10 cellular contexts compared by ENCODE assay signal in genomic region chr16:64416232-64417010, GRCh38.
DNase-seq lines count a peak whose midpoint lies in the region; ATAC-seq, FAIRE-seq and TF ChIP-seq lines count a peak whose summit lies in the region.
"Had no signal": no experiment of that assay in that cellular context is flagged by ENCODE, and none has a peak within 500 bp of the region (broad histone marks: within the 10 kb centered on the region; RNA-seq: fewer than 3 reads in every experiment).

No MANE protein-coding gene starts in this region.

- TF ChIP-seq RAD21 in liver (IDR thresholded peaks at IDR 0.05) = no peak

- WGBS in liver = 49% methylated on average over 3 of the region's 3 CpGs

- H3K79me2 ChIP-seq in astrocyte (ENCODE audit: insufficient read depth, low read length) = no peaks in the 10 kb centered on the region

- no peak for ATAC-seq in GM21786 (IDR thresholded peaks at IDR 0.05; ENCODE audit: unreplicated experiment)
- ATAC-seq: left colon had no signal

- peaks cover 14% of the 10 kb centered on the region for H3K4me1 ChIP-seq in astrocyte (ENCODE audit: insufficient read depth, low read length)
- H3K4me1 ChIP-seq in liver (ENCODE audit: control insufficient read depth in 4 of 4, insufficient read depth in 4 of 4, low read length in 3 of 4) = no peaks in the 10 kb centered on the region

- H3K4me3 Mint-ChIP-seq in astrocyte (ENCODE audit: unreplicated experiment) = no peak overlapping the region

- no peaks in the 10 kb centered on the region for H3K9me3 ChIP-seq in astrocyte (ENCODE audit: insufficient read depth, low read depth, low read length)
- peaks cover 0 to 4% (median 0%) of the 10 kb centered on the region in 4 donors for H3K9me3 ChIP-seq in liver (ENCODE audit: control insufficient read depth in 4 of 4, low read length in 3 of 4)

- H3K27ac ChIP-seq in astrocyte (ENCODE audit: low read depth, low read length) = peak overlapping the region; percentile 30
- H3K27ac ChIP-seq in liver (ENCODE audit: low read depth in 1 of 2, low read length in 2 of 2) = no peak overlapping the region

- H4K20me1 ChIP-seq in astrocyte (ENCODE audit: insufficient read depth, low read length) = no peaks in the 10 kb centered on the region

- peak; percentile 71 for DNase-seq in ACHN
- DNase-seq in HT1080 (ENCODE audit: low read depth) = peak; percentile 32
- peak; percentile 90 for DNase-seq in astrocyte (ENCODE audit: low read depth)
- no peak for DNase-seq in KBM-7
- no peak for DNase-seq in GOT3 (lab: John Stamatoyannopoulos, UW)
- no peak for DNase-seq in stimulated activated CD4-positive, alpha-beta T cell treated with anti-CD3 and anti-CD28 coated beads, Interleukin-4, amount 100 ng/mL, for 24 hours
- DNase-seq: left colon; stimulated activated CD8-positive, alpha-beta memory T cell treated with anti-CD3 and anti-CD28 coated beads, Interleukin-4, amount 100 ng/mL, for 48 hours had no signal

- H3K4me2 ChIP-seq in astrocyte (ENCODE audit: low read length) = peak overlapping the region; percentile 81

- H3K27me3 Mint-ChIP-seq in astrocyte (ENCODE audit: low read depth, unreplicated experiment) = no peaks in the 10 kb centered on the region

- TF ChIP-seq CTCF in astrocyte (IDR thresholded peaks at IDR 0.05; ENCODE audit: insufficient read depth, low read depth, low read length) = no peak
- TF ChIP-seq CTCF in liver (IDR thresholded peaks at IDR 0.05; ENCODE audit: low read depth, low read length, missing input control) = no peak

- H2AFZ ChIP-seq in astrocyte (ENCODE audit: low read depth, low read length) = peak overlapping the region; percentile 68

- no peaks in the 10 kb centered on the region for H3K27me3 ChIP-seq in astrocyte (ENCODE audit: insufficient read depth, low read length)
- no peaks in the 10 kb centered on the region for H3K27me3 ChIP-seq in liver (ENCODE audit: control insufficient read depth in 4 of 4, insufficient read depth in 4 of 4, low read length in 3 of 4)

- H3K9me3 Mint-ChIP-seq in astrocyte (ENCODE audit: unreplicated experiment) = peaks cover 2% of the 10 kb centered on the region

- H3K9ac ChIP-seq in astrocyte (ENCODE audit: low read length) = peak overlapping the region; percentile 45
- no peak overlapping the region for H3K9ac ChIP-seq in liver (ENCODE audit: low read depth in 1 of 2, low read length in 2 of 2)

- FAIRE-seq in astrocyte (lab: Jason Lieb, UNC) = peak; percentile 98

- in situ Hi-C loops in ACHN (cut with HindIII; ENCODE audit: low pct_ligation_motif_present, low pct_unique_long_range_greater_than_20kb, low sequenced_read_pairs) = no loop called here
- in situ Hi-C loops in KBM-7 (cut with MboI; ENCODE audit: low pct_unique_long_range_greater_than_20kb, low sequenced_read_pairs) = no loop called here

- H3K36me3 ChIP-seq in astrocyte (ENCODE audit: insufficient read depth, low read length) (no peaks in the 10 kb centered on the region), liver (ENCODE audit: control insufficient read depth in 4 of 4, insufficient read depth in 3 of 4, low read depth in 1 of 4, low read length in 3 of 4) (no peaks in the 10 kb centered on the region)

- no peaks in the 10 kb centered on the region for H3K36me3 Mint-ChIP-seq in astrocyte (ENCODE audit: low read depth, unreplicated experiment)

- peak overlapping the region; percentile 76 for H3K27ac Mint-ChIP-seq in astrocyte (ENCODE audit: unreplicated experiment)

- H3K4me1 Mint-ChIP-seq in astrocyte (ENCODE audit: low read depth, unreplicated experiment) = peaks cover 37% of the 10 kb centered on the region

- H3K4me3 ChIP-seq in astrocyte (ENCODE audit: insufficient read depth, low read depth, low read length) (peak overlapping the region; percentile 45), liver (ENCODE audit: low read depth in 1 of 3, low read length in 3 of 3) (peak overlapping the region in 2 of 3 donors; percentile 32 to 35)

TF ChIP-seq in liver, 16 proteins besides CTCF, POLR2A, EP300 and RAD21:
- TF ChIP-seq YY1 (IDR thresholded peaks at IDR 0.05) = no peak
- TF ChIP-seq JUND (IDR thresholded peaks at IDR 0.05) = no peak
- TF ChIP-seq NR2F2 (IDR thresholded peaks at IDR 0.05) = no peak
- no peak for TF ChIP-seq REST (IDR thresholded peaks at IDR 0.05)
- no peak for TF ChIP-seq ATF3 (IDR thresholded peaks at IDR 0.05)
- no peak for TF ChIP-seq SP1 (IDR thresholded peaks at IDR 0.05)
- TF ChIP-seq HNF4G (IDR thresholded peaks at IDR 0.05) = no peak
- no peak for TF ChIP-seq EGR1 (IDR thresholded peaks at IDR 0.05; ENCODE audit: low read depth in 2 of 2)
- no peak for TF ChIP-seq RXRA (IDR thresholded peaks at IDR 0.05)
- TF ChIP-seq ZBTB33 (IDR thresholded peaks at IDR 0.05) = no peak
- no peak for TF ChIP-seq MAX (IDR thresholded peaks at IDR 0.05)

Comparison
In these comparisons a context has a peak if more than half of its experiments do, and no peak if none do; other contexts are left out.
1. DNase-seq: peak in ACHN (single experiment), HT1080 (single experiment) and astrocyte (single experiment); none in KBM-7 (single experiment), GOT3 (single experiment) and stimulated activated CD4-positive, alpha-beta T cell treated with anti-CD3 and anti-CD28 coated beads, Interleukin-4, amount 100 ng/mL, for 24 hours (single experiment).